ENCODE assay signal across 8 cellular contexts in the genomic region with DNA sequence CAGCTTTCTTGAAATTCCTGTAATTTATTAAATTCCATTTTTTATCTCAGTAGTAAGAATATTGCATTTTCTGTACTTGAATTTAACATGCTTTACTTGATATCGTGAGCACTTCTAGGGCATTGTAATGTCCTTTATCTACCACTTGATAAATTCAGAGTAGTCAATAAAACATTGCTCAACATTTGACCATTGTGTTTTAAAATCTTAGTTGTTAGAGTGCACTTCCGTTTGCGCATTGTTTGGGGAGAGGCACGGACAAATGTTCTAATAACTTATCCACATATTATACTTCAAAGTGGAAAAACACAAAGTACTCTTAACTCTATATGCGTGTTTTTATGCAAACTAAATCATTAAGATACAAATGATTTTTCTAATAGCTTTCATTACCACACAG. TPM values are rescaled to one million over a fixed set of nuclear protein-coding genes. Genes with fewer than 3 reads are reported as not detected.
DNase-seq lines count a peak whose midpoint lies in the region; ATAC-seq, FAIRE-seq and TF ChIP-seq lines count a peak whose summit lies in the region.

No MANE protein-coding gene starts in this region.

- in situ Hi-C loops in brain microvascular endothelial cell (cut with HindIII; ENCODE audit: low pct_ligation_motif_present, low sequenced_read_pairs), result no loop called here

- no peak for FAIRE-seq in kidney (lab: Jason Lieb, UNC)

- H3K27me3 ChIP-seq in MM.1S (replicated peaks; ENCODE audit: insufficient read depth, low read length) (no peaks in the 10 kb centered on the region), brain microvascular endothelial cell (replicated peaks) (no peaks in the 10 kb centered on the region), subcutaneous abdominal adipose tissue (ENCODE audit: control insufficient read depth in 5 of 5, insufficient read depth in 4 of 5, low read length in 5 of 5) (no peaks in the 10 kb centered on the region)

- H3K4me1 ChIP-seq in MM.1S (ENCODE audit: low read length), result 0 out of 2 replicates have a peak, but pooled peaks cover 11% of the 10 kb centered on the region
- H3K4me1 ChIP-seq in kidney (ENCODE audit: control insufficient read depth in 1 of 2, insufficient read depth in 1 of 2, low read depth in 1 of 2, low read length in 2 of 2), result peaks cover 4 to 10% of the 10 kb centered on the region in 2 donors
- peaks cover 2 to 33% (median 32%) of the 10 kb centered on the region in 5 donors for H3K4me1 ChIP-seq in subcutaneous abdominal adipose tissue (ENCODE audit: control insufficient read depth in 5 of 5, insufficient read depth in 5 of 5, low read length in 5 of 5)

- H3K9me3 ChIP-seq in MM.1S (replicated peaks; ENCODE audit: insufficient read depth, low read length), result no peaks in the 10 kb centered on the region
- H3K9me3 ChIP-seq in kidney (ENCODE audit: control insufficient read depth in 1 of 2, low read length in 2 of 2), result no peaks in the 10 kb centered on the region
- H3K9me3 ChIP-seq in subcutaneous abdominal adipose tissue (ENCODE audit: control insufficient read depth in 5 of 5, low read length in 5 of 5), result peaks cover 0 to 5% (median under 1%) of the 10 kb centered on the region in 5 donors

- H2AFZ ChIP-seq in MM.1S (ENCODE audit: low read length), result peak overlapping the region; percentile 73

- H3F3A ChIP-seq in MM.1S (ENCODE audit: insufficient read depth, low read length), result no peaks in the 10 kb centered on the region

- H3K4me2 ChIP-seq in MM.1S (ENCODE audit: low read depth, low read length), result peak overlapping the region; percentile 51

- peak overlapping the region; percentile 38; the same call in 1 of the 2 replicates for H3K27ac ChIP-seq in MM.1S (ENCODE audit: low read length)
- H3K27ac ChIP-seq in brain microvascular endothelial cell, result peak overlapping the region; percentile 90
- H3K27ac ChIP-seq in kidney (ENCODE audit: low read depth in 2 of 2, low read length in 2 of 2), result peak overlapping the region; percentile 89 to 98
- peak overlapping the region; percentile 99 for H3K27ac ChIP-seq in subcutaneous abdominal adipose tissue (ENCODE audit: low read depth, low read length)

- TF ChIP-seq CTCF in MM.1S (IDR thresholded peaks at IDR 0.05; ENCODE audit: low read length), result no peak
- TF ChIP-seq CTCF in brain microvascular endothelial cell (IDR thresholded peaks at IDR 0.05; ENCODE audit: low read depth, low read length, missing control alignments), result no peak
- no peak for TF ChIP-seq CTCF in kidney (IDR thresholded peaks at IDR 0.05; ENCODE audit: borderline replicate concordance, extremely low read depth, insufficient read depth)

- peak overlapping the region; percentile 53 for H3K9ac ChIP-seq in MM.1S (ENCODE audit: low read length)
- peak overlapping the region; percentile 87 to 94 for H3K9ac ChIP-seq in kidney (ENCODE audit: low read length in 2 of 2)
- peak overlapping the region; percentile 57 to 87 (median 74) for H3K9ac ChIP-seq in subcutaneous abdominal adipose tissue (ENCODE audit: low read length in 5 of 5)

- H4K20me1 ChIP-seq in MM.1S (ENCODE audit: insufficient read depth, low read length), result no peaks in the 10 kb centered on the region

- peak; percentile 5 for ATAC-seq in GM18511 (IDR thresholded peaks at IDR 0.05; ENCODE audit: unreplicated experiment)
- ATAC-seq in HG03095 (IDR thresholded peaks at IDR 0.05; ENCODE audit: unreplicated experiment), result no peak

- peaks cover 28% of the 10 kb centered on the region for H3K79me2 ChIP-seq in MM.1S (ENCODE audit: low read length)

- intact Hi-C loops in kidney (cut with DNase I), result no loop called here

- H3K36me3 ChIP-seq in MM.1S (replicated peaks; ENCODE audit: insufficient read depth, low read length) (no peaks in the 10 kb centered on the region), brain microvascular endothelial cell (replicated peaks) (no peaks in the 10 kb centered on the region), kidney (ENCODE audit: control insufficient read depth in 1 of 2, insufficient read depth in 2 of 2, low read length in 2 of 2) (no peaks in the 10 kb centered on the region), subcutaneous abdominal adipose tissue (ENCODE audit: control insufficient read depth in 5 of 5, insufficient read depth in 5 of 5, low read length in 5 of 5) (peaks cover 0 to 4% (median 0%) of the 10 kb centered on the region in 5 donors)

- H3K4me3 ChIP-seq in MM.1S (ENCODE audit: low read length) (peak overlapping the region; percentile 89), brain microvascular endothelial cell (ENCODE audit: low read depth, low read length) (peak overlapping the region; percentile 85), kidney (ENCODE audit: low read length in 2 of 2) (peak overlapping the region; percentile 89 to 97), subcutaneous abdominal adipose tissue (ENCODE audit: low read depth in 1 of 5, low read length in 5 of 5) (peak overlapping the region; percentile 56 to 89 (median 79))

- H3K9me2 ChIP-seq in MM.1S (replicated peaks; ENCODE audit: insufficient read depth, low read length), result no peaks in the 10 kb centered on the region

- peak; percentile 27 for DNase-seq in MM.1S
- no peak for DNase-seq in brain microvascular endothelial cell
- DNase-seq in kidney, result no peak
- no peak for DNase-seq in KG1 (lab: John Stamatoyannopoulos, UW)
- DNase-seq in NCI-H1417 treated with DMSO at 0.1 percent for 48 hours (lab: John Stamatoyannopoulos, UW), result no peak

RNA-seq across cellular contexts. Expression of gene FAM227B, which starts 0.4 kb away (rescaled TPM):
- 11.7 TPM for total RNA-seq in kidney
- polyA plus RNA-seq in kidney (ENCODE audit: insufficient read depth, low read depth, low replicate concordance), result 12.2 TPM

RNA-seq across cellular contexts. Expression of gene DTWD1, which starts 0.7 kb away (rescaled TPM):
- 29.0 TPM for total RNA-seq in kidney
- 15.7 TPM for polyA plus RNA-seq in kidney (ENCODE audit: insufficient read depth, low read depth, low replicate concordance)

Comparison
In these comparisons a context has a peak if more than half of its experiments do, and no peak if none do; other contexts are left out.
1. H3K27ac ChIP-seq: peak in every context shown above with its lines; median percentile 99 in subcutaneous abdominal adipose tissue; 94 in kidney; 90 in brain microvascular endothelial cell; 38 in MM.1S.